In the genomic region with DNA sequence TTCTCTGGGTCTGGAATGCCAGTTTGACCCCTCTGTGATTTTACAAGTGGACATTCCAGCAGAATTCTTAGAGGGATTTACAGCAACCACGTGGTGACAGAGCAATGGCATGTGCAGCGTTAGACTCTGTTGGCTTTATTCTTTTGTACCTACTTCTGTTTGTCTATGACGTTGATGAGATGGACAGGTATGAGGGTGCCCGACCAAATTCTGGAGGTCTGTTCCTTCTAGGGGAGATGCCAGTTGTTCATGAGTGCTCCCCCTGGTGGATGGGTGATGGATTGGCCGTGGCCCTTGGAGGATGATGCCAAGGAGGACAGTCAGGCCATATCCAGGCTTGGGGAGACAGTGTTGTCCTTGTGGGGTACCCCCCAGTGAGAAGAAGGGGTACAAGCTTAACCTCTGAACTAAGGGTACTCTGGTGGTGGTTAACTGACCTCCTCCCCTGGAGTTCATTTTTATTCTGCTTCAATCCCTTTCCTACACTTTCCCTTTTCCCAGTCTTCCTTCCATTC, we compare ENCODE assay signal across 1 cellular context.
A peak's percentile ranks its signal among the peaks of the same experiment; 100 is the strongest.
TF ChIP-seq lines count a peak whose summit lies in the region.

No MANE protein-coding gene starts in this region.

TF ChIP-seq in K562, 482 proteins besides CTCF, POLR2A, EP300 and RAD21 (continued from another document):
- TF ChIP-seq AFF1 (IDR thresholded peaks at IDR 0.05; ENCODE audit: low read depth in 1 of 2, partially characterized antibody in 2 of 2), result no peak
- no peak for TF ChIP-seq ZNF263 (CRISPR knock-in tag; IDR thresholded peaks at IDR 0.05; ENCODE audit: borderline replicate concordance)
- no peak for TF ChIP-seq ESRRA (IDR thresholded peaks at IDR 0.05; ENCODE audit: borderline replicate concordance, low read depth)
- TF ChIP-seq U2AF2 (optimal IDR thresholded peaks at IDR 0.05; ENCODE audit: low read depth, low read length), result no peak
- TF ChIP-seq GTF2F1 (IDR thresholded peaks at IDR 0.05; ENCODE audit: low read depth, low read length), result no peak
- TF ChIP-seq HLTF (IDR thresholded peaks at IDR 0.05), result no peak
- TF ChIP-seq GABPB2 (CRISPR knock-in tag; conservative IDR thresholded peaks at IDR 0.05), result no peak
- TF ChIP-seq MBD2 (IDR thresholded peaks at IDR 0.05; ENCODE audit: borderline replicate concordance, low read depth), result no peak
- no peak for TF ChIP-seq ELF2 (CRISPR knock-in tag; IDR thresholded peaks at IDR 0.05)
- no peak for TF ChIP-seq CHD4 (IDR thresholded peaks at IDR 0.05; ENCODE audit: insufficient read depth, insufficient replicate concordance, low read depth, low read length, poor library complexity, severe bottlenecking)
- TF ChIP-seq CTCFL (IDR thresholded peaks at IDR 0.05; ENCODE audit: borderline replicate concordance, insufficient read depth, low read depth, low read length, poor library complexity, severe bottlenecking), result peak; percentile 52
- TF ChIP-seq FOXK2 (conservative IDR thresholded peaks at IDR 0.05 in 1 of 2, IDR thresholded peaks at IDR 0.05 in 1 of 2; ENCODE audit: low read depth in 2 of 2), result 0 out of 4 replicates have a peak, but pooled peaks of 1 of the 2 experiments have one; percentile 33
